ENCODE assay signal across 1 cellular context in genomic region chr3:156643729-156644389, GRCh38.
TF ChIP-seq lines count a peak whose summit lies in the region.

No MANE protein-coding gene starts in this region.

TF ChIP-seq in H1, 55 proteins besides CTCF, POLR2A, EP300 and RAD21 (continued from another document):
- TF ChIP-seq MAX (IDR thresholded peaks at IDR 0.05): no peak
- TF ChIP-seq HDAC6 (IDR thresholded peaks at IDR 0.05; ENCODE audit: low read depth, low read length): no peak
- TF ChIP-seq, protein P1, sequence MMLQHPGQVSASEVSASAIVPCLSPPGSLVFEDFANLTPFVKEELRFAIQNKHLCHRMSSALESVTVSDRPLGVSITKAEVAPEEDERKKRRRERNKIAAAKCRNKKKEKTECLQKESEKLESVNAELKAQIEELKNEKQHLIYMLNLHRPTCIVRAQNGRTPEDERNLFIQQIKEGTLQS (IDR thresholded peaks at IDR 0.05; ENCODE audit: insufficient read depth, low read depth, low read length): no peak
- no peak for TF ChIP-seq NANOG (IDR thresholded peaks at IDR 0.05; ENCODE audit: insufficient read depth, low read depth, low read length, poor library complexity, severe bottlenecking)
- no peak for TF ChIP-seq SIRT6 (IDR thresholded peaks at IDR 0.05; ENCODE audit: low read length)
- no peak for TF ChIP-seq EGR1 (IDR thresholded peaks at IDR 0.05; ENCODE audit: borderline replicate concordance, low read depth, low read length)
- no peak for TF ChIP-seq MAFK (IDR thresholded peaks at IDR 0.05; ENCODE audit: low read depth, low read length)
- TF ChIP-seq GTF2F1 (IDR thresholded peaks at IDR 0.05; ENCODE audit: borderline replicate concordance, low read depth, low read length): no peak
- TF ChIP-seq SAP30 (IDR thresholded peaks at IDR 0.05; ENCODE audit: insufficient read depth, insufficient replicate concordance, low read length): no peak
